10 cellular contexts compared by ENCODE assay signal in genomic region chr6:133903855-133904254, GRCh38. TPM values are rescaled to one million over a fixed set of nuclear protein-coding genes. Genes with fewer than 3 reads are reported as not detected.
"Had no signal": no experiment of that assay in that cellular context is flagged by ENCODE, and none has a peak within 500 bp of the region (broad histone marks: within the 10 kb centered on the region; RNA-seq: fewer than 3 reads in every experiment).

No MANE protein-coding gene starts in this region.

- ATAC-seq: HCT116 had no signal

- DNase-seq: GM23248, GOT3, H7, HFFc6, KG1 had no signal

- H3K4me3 ChIP-seq: GM23248, HAP-1 had no signal

- FAIRE-seq: HTR-8/SVneo had no signal

- H3K36me3 ChIP-seq: HAP-1 had no signal

- H3K27ac ChIP-seq: GM23248 had no signal

- H3K9ac ChIP-seq: GM23248 had no signal

- H3K4me1 ChIP-seq: HAP-1 had no signal

- H3K9me3 ChIP-seq: HAP-1 had no signal

- H2AFZ ChIP-seq: GM23248 had no signal

RNA-seq across cellular contexts. Expression of gene TCF21, which starts 14.9 kb away (rescaled TPM):
- total RNA-seq: H4, HFFc6 had no signal
- polyA plus RNA-seq: IgD-negative memory B cell had no signal
